ENCODE assay signal across 26 cellular contexts in genomic region chr15:73767794-73768501, GRCh38. TPM values are rescaled to one million over a fixed set of nuclear protein-coding genes. Genes with fewer than 3 reads are reported as not detected.
"Had no signal": no experiment of that assay in that cellular context is flagged by ENCODE, and none has a peak within 500 bp of the region (broad histone marks: within the 10 kb centered on the region; RNA-seq: fewer than 3 reads in every experiment).

No MANE protein-coding gene starts in this region.

- H3K27ac ChIP-seq: ascending aorta, brain microvascular endothelial cell, neutrophil, ovary, prostate gland, thoracic aorta had no signal

- H3K36me3 Mint-ChIP-seq: activated naive CD4-positive, alpha-beta T cell treated with anti-CD3 and anti-CD28 coated beads, Interleukin-2, amount 50 U/mL, for 72 hours; mesothelial cell of epicardium; natural killer cell; stimulated activated naive B cell treated with anti-CD40 and anti-IgM and Interleukin-4, amounts not matched to agents 10 μg/mL and 1 μg/mL and 100 μg/mL, for 72 hours had no signal

- H3K27ac Mint-ChIP-seq: activated T-cell treated with anti-CD3 and anti-CD28 coated beads, Interleukin-2, amount 50 U/mL, for 24 hours; activated T-helper 17 cell treated with anti-CD3 and anti-CD28 coated beads, Interleukin-2, amount 50 U/mL, for 72 hours; dendritic cell treated with granulocyte-macrophage colony-stimulating factor and Interleukin-4, amounts not matched to agents 40 ng/mL and 50 ng/mL, for 4 days; mesothelial cell of epicardium; natural killer cell; stimulated activated naive B cell treated with anti-CD40 and anti-IgM and Interleukin-4, amounts not matched to agents 10 μg/mL and 1 μg/mL and 100 μg/mL, for 72 hours; type B pancreatic cell had no signal

- H3K4me3 ChIP-seq: ascending aorta, lung, ovary, prostate gland, thoracic aorta had no signal

- H3K4me1 ChIP-seq: ascending aorta, prostate gland had no signal

- H3K9me3 Mint-ChIP-seq: activated T-cell treated with anti-CD3 and anti-CD28 coated beads, Interleukin-2, amount 50 U/mL, for 24 hours; activated T-helper 17 cell treated with anti-CD3 and anti-CD28 coated beads, Interleukin-2, amount 50 U/mL, for 72 hours; dendritic cell treated with granulocyte-macrophage colony-stimulating factor and Interleukin-4, amounts not matched to agents 40 ng/mL and 50 ng/mL, for 4 days; mesothelial cell of epicardium; stimulated activated naive B cell treated with anti-CD40 and anti-IgM and Interleukin-4, amounts not matched to agents 10 μg/mL and 1 μg/mL and 100 μg/mL, for 72 hours; type B pancreatic cell had no signal

- H3K4me1 Mint-ChIP-seq: activated T-helper 17 cell treated with anti-CD3 and anti-CD28 coated beads, Interleukin-2, amount 50 U/mL, for 72 hours; mesothelial cell of epicardium; stimulated activated naive B cell treated with anti-CD40 and anti-IgM and Interleukin-4, amounts not matched to agents 10 μg/mL and 1 μg/mL and 100 μg/mL, for 72 hours had no signal

- H3K4me3 Mint-ChIP-seq: activated T-cell treated with anti-CD3 and anti-CD28 coated beads, Interleukin-2, amount 50 U/mL, for 24 hours; activated T-helper 17 cell treated with anti-CD3 and anti-CD28 coated beads, Interleukin-2, amount 50 U/mL, for 72 hours; dendritic cell treated with granulocyte-macrophage colony-stimulating factor and Interleukin-4, amounts not matched to agents 40 ng/mL and 50 ng/mL, for 4 days; mesothelial cell of epicardium; natural killer cell; stimulated activated naive B cell treated with anti-CD40 and anti-IgM and Interleukin-4, amounts not matched to agents 10 μg/mL and 1 μg/mL and 100 μg/mL, for 72 hours; type B pancreatic cell had no signal

- H3K36me3 ChIP-seq: ascending aorta, brain microvascular endothelial cell, neutrophil, ovary, prostate gland, thoracic aorta had no signal

- DNase-seq: activated CD4-positive, alpha-beta T cell treated with anti-CD3 and anti-CD28 coated beads, Interleukin-2, amount 50 U/mL, for 4 hours; activated CD8-positive, alpha-beta memory T cell treated with anti-CD3 and anti-CD28 coated beads for 24 hours; activated CD8-positive, alpha-beta memory T cell treated with anti-CD3 and anti-CD28 coated beads, Interleukin-2, amount 50 U/mL, for 4 hours; activated T-cell treated with anti-CD3 and anti-CD28 coated beads, Interleukin-2, amount 50 U/mL, for 24 hours; brain microvascular endothelial cell; caudate nucleus; effector CD4-positive, alpha-beta T cell; erythroblast; foreskin fibroblast; kidney; natural killer cell; ovary; stimulated activated CD4-positive, alpha-beta T cell treated with anti-CD3 and anti-CD28 coated beads, Interleukin-2, amount 100 ng/mL, for 48 hours; stimulated activated CD8-positive, alpha-beta memory T cell treated with anti-CD3 and anti-CD28 coated beads, Interleukin-4, amount 100 ng/mL, for 48 hours; stimulated activated naive B cell treated with anti-CD40 and anti-IgM and Interleukin-4, amounts not matched to agents 10 μg/mL and 1 μg/mL and 100 μg/mL, for 72 hours; T-helper 1 cell had no signal

- H3K27me3 ChIP-seq: ascending aorta, ovary had no signal

- H3K9me3 ChIP-seq: ascending aorta, neutrophil, ovary, prostate gland, thoracic aorta had no signal

RNA-seq across cellular contexts. Expression of gene INSYN1, which starts 14.8 kb away (rescaled TPM):
- total RNA-seq: activated naive CD4-positive, alpha-beta T cell treated with anti-CD3 and anti-CD28 coated beads, Interleukin-2, amount 50 U/mL, for 72 hours; activated T-helper 17 cell treated with anti-CD3 and anti-CD28 coated beads, Interleukin-2, amount 50 U/mL, for 72 hours; natural killer cell had no signal
